Comparison of ENCODE assay signal across 20 cellular contexts in the genomic region with DNA sequence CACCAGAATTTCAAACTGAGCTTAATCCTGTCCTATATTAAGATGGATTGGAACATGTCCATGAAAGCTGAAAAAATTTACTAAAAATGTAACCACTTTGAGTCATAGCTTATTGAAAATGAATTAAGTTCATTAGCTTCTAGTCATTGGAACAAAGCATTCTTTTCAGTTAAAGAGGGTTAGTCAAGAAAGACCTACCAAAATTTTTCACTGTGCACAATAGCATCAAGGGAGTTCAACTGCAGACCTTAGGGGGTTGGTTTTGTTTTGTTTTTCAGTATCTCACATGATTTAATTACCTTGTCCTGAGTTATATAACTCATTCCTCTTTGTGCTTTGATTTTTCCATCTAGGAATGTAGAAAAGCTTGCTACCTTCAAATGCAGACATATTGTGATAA. TPM values are rescaled to one million over a fixed set of nuclear protein-coding genes. Genes with fewer than 3 reads are reported as not detected.
A peak's percentile ranks its signal among the peaks of the same experiment; 100 is the strongest.
DNase-seq lines count a peak whose midpoint lies in the region; ATAC-seq and TF ChIP-seq lines count a peak whose summit lies in the region.
"Had no signal": no experiment of that assay in that cellular context is flagged by ENCODE, and none has a peak within 500 bp of the region (broad histone marks: within the 10 kb centered on the region; RNA-seq: fewer than 3 reads in every experiment).

No MANE protein-coding gene starts in this region.

- H4K20me1 ChIP-seq in GM23338 (replicated peaks; ENCODE audit: insufficient read depth) (no peaks in the 10 kb centered on the region), hepatocyte (ENCODE audit: insufficient read depth, poor library complexity, severe bottlenecking) (no peaks in the 10 kb centered on the region)
- H4K20me1 ChIP-seq: BLaER1 had no signal

- H3F3A ChIP-seq in GM23338 (replicated peaks; ENCODE audit: low read depth), result no peaks in the 10 kb centered on the region

- H3K4me3 ChIP-seq in retinal pigment epithelial cell (ENCODE audit: low read length), result peak overlapping the region; percentile 83
- H3K4me3 ChIP-seq in GM23338, result no peak overlapping the region
- no peak overlapping the region for H3K4me3 ChIP-seq in hepatocyte
- H3K4me3 ChIP-seq: BLaER1, MG63, Peyer's patch had no signal

- H3K9me3 Mint-ChIP-seq in mesothelial cell of epicardium (no peaks in the 10 kb centered on the region), GM23338 (no peaks in the 10 kb centered on the region)
- no peaks in the 10 kb centered on the region for H3K9me3 Mint-ChIP-seq in activated T-cell treated with anti-CD3 and anti-CD28 coated beads, Interleukin-2, amount 50 U/mL, for 24 hours
- H3K9me3 Mint-ChIP-seq: CD4-positive, CD25-positive, alpha-beta regulatory T cell had no signal

- no peaks in the 10 kb centered on the region for H3K27me3 Mint-ChIP-seq in mesothelial cell of epicardium (ENCODE audit: low read depth)
- peaks cover 12% of the 10 kb centered on the region for H3K27me3 Mint-ChIP-seq in activated T-cell treated with anti-CD3 and anti-CD28 coated beads, Interleukin-2, amount 50 U/mL, for 24 hours
- H3K27me3 Mint-ChIP-seq in GM23338 (ENCODE audit: insufficient read depth, low read depth, poor library complexity), result peaks cover 3% of the 10 kb centered on the region

- in situ Hi-C loops in G401 (cut with HindIII; ENCODE audit: low sequenced_read_pairs), result no loop called here

- no peak for ATAC-seq in GM23338

- TF ChIP-seq CTCF in mesothelial cell of epicardium (IDR thresholded peaks at IDR 0.05; ENCODE audit: unreplicated experiment), result no peak
- no peak for TF ChIP-seq CTCF in retinal pigment epithelial cell (conservative IDR thresholded peaks at IDR 0.05; ENCODE audit: low read depth, low read length)
- TF ChIP-seq CTCF in GM23338 (conservative IDR thresholded peaks at IDR 0.05; ENCODE audit: low read depth in 2 of 2), result no peak
- no peak for TF ChIP-seq CTCF in hepatocyte (IDR thresholded peaks at IDR 0.05; ENCODE audit: poor library complexity)

- H3K36me3 ChIP-seq in GM23338 (ENCODE audit: insufficient read depth) (no peaks in the 10 kb centered on the region), hepatocyte (replicated peaks; ENCODE audit: insufficient read depth, low read depth) (no peaks in the 10 kb centered on the region)
- H3K36me3 ChIP-seq: BLaER1, MG63, Peyer's patch had no signal

- H3K36me3 Mint-ChIP-seq in mesothelial cell of epicardium (no peaks in the 10 kb centered on the region), GM23338 (ENCODE audit: low read depth) (no peaks in the 10 kb centered on the region)
- no peaks in the 10 kb centered on the region for H3K36me3 Mint-ChIP-seq in activated T-cell treated with anti-CD3 and anti-CD28 coated beads, Interleukin-2, amount 50 U/mL, for 24 hours (ENCODE audit: low read depth)
- H3K36me3 Mint-ChIP-seq: CD4-positive, CD25-positive, alpha-beta regulatory T cell had no signal

- DNase-seq in G401 (ENCODE audit: low spot score) (peak; percentile 62), caudate nucleus (lab: John Stamatoyannopoulos, UW) (peak in 1 of 61 donors; percentile 34), mesothelial cell of epicardium (ENCODE audit: low spot score in 2 of 2, unreplicated experiment in 2 of 2) (no peak), retinal pigment epithelial cell (ENCODE audit: low read depth) (peak; percentile 58), GM23338 (ENCODE audit: low spot score) (no peak), hepatocyte (ENCODE audit: low spot score) (no peak)
- no peak for DNase-seq in activated T-cell treated with anti-CD3 and anti-CD28 coated beads, Interleukin-2, amount 50 U/mL, for 24 hours
- DNase-seq: CD4-positive, CD25-positive, alpha-beta regulatory T cell; DMS153; DND-41; H7; KBM-7; MG63; NCI-H1105 treated with DMSO at 0.1 percent for 48 hours; NCI-H2029; NCI-H446 treated with DMSO at 0.1 percent for 48 hours; NCI-H526; Peyer's patch; SHP77 treated with DMSO at 0.1 percent for 48 hours had no signal

- H3K4me1 ChIP-seq in GM23338 (ENCODE audit: insufficient read depth) (peaks cover 22% of the 10 kb centered on the region), hepatocyte (ENCODE audit: insufficient read depth) (no peaks in the 10 kb centered on the region)

- H3K27ac ChIP-seq in caudate nucleus (ENCODE audit: low read depth, low read length) (peak overlapping the region; percentile 9), GM23338 (ENCODE audit: low read depth) (no peak overlapping the region), hepatocyte (no peak overlapping the region)
- H3K27ac ChIP-seq: BLaER1, Peyer's patch had no signal

- H3K4me3 Mint-ChIP-seq in mesothelial cell of epicardium (no peak overlapping the region), GM23338 (no peak overlapping the region)
- H3K4me3 Mint-ChIP-seq in activated T-cell treated with anti-CD3 and anti-CD28 coated beads, Interleukin-2, amount 50 U/mL, for 24 hours, result no peak overlapping the region
- H3K4me3 Mint-ChIP-seq: CD4-positive, CD25-positive, alpha-beta regulatory T cell had no signal

- H3K4me1 Mint-ChIP-seq in mesothelial cell of epicardium, result peaks cover 46% of the 10 kb centered on the region
- peaks cover 12% of the 10 kb centered on the region for H3K4me1 Mint-ChIP-seq in activated T-cell treated with anti-CD3 and anti-CD28 coated beads, Interleukin-2, amount 50 U/mL, for 24 hours (ENCODE audit: low read depth)
- peaks cover 44% of the 10 kb centered on the region for H3K4me1 Mint-ChIP-seq in GM23338

- no peaks in the 10 kb centered on the region for H3K9me2 ChIP-seq in GM23338 (ENCODE audit: insufficient read depth)
- H3K9me2 ChIP-seq in hepatocyte (replicated peaks; ENCODE audit: insufficient read depth), result no peaks in the 10 kb centered on the region

- H3K27ac Mint-ChIP-seq in mesothelial cell of epicardium (peak overlapping the region; percentile 47), GM23338 (no peak overlapping the region)
- no peak overlapping the region for H3K27ac Mint-ChIP-seq in activated T-cell treated with anti-CD3 and anti-CD28 coated beads, Interleukin-2, amount 50 U/mL, for 24 hours
- H3K27ac Mint-ChIP-seq: CD4-positive, CD25-positive, alpha-beta regulatory T cell had no signal

- H3K79me2 ChIP-seq in GM23338 (replicated peaks; ENCODE audit: insufficient read depth), result no peaks in the 10 kb centered on the region
- H3K79me2 ChIP-seq in hepatocyte, result no peaks in the 10 kb centered on the region

- no peak overlapping the region for H2AFZ ChIP-seq in GM23338
- no peak overlapping the region for H2AFZ ChIP-seq in hepatocyte

- no peaks in the 10 kb centered on the region for H3K9me3 ChIP-seq in hepatocyte (ENCODE audit: low read depth)
- H3K9me3 ChIP-seq: BLaER1, MG63, Peyer's patch had no signal

- H3K27me3 ChIP-seq in GM23338 (ENCODE audit: insufficient read depth), result no peaks in the 10 kb centered on the region
- no peaks in the 10 kb centered on the region for H3K27me3 ChIP-seq in hepatocyte
- H3K27me3 ChIP-seq: BLaER1, MG63, Peyer's patch had no signal

- H3K4me2 ChIP-seq in GM23338, result no peak overlapping the region
- no peak overlapping the region for H3K4me2 ChIP-seq in hepatocyte
- H3K4me2 ChIP-seq: BLaER1 had no signal

TF ChIP-seq in GM23338, 12 proteins besides CTCF, POLR2A, EP300 and RAD21 (continues in another document):
- no peak for TF ChIP-seq ZNF114 (CRISPR knock-in tag; IDR thresholded peaks at IDR 0.05)
- no peak for TF ChIP-seq CREB1 (CRISPR knock-in tag; IDR thresholded peaks at IDR 0.05; ENCODE audit: low read depth)
- no peak for TF ChIP-seq ETS1 (IDR thresholded peaks at IDR 0.05)
- no peak for TF ChIP-seq STAT1 (IDR thresholded peaks at IDR 0.05; ENCODE audit: unreplicated experiment)
- no peak for TF ChIP-seq JUNB (IDR thresholded peaks at IDR 0.05; ENCODE audit: unreplicated experiment)
- TF ChIP-seq POLR2AphosphoS5 (IDR thresholded peaks at IDR 0.05; ENCODE audit: low read depth), result no peak
- TF ChIP-seq EZH2phosphoT487 (IDR thresholded peaks at IDR 0.05; ENCODE audit: unreplicated experiment), result no peak

RNA-seq across cellular contexts. Expression of gene SLC2A12, which starts 2.8 kb away (rescaled TPM):
- total RNA-seq in G401 (2014; rRNA removed; shearing (Covaris generic)), result 0.07 TPM in 1 of 2 replicates, not detected in the other
- total RNA-seq in mesothelial cell of epicardium, result 7.8 to 8.7 TPM (median 8.1 TPM) in 3 replicates
- 4.8 and 4.9 TPM in 2 replicates for total RNA-seq in GM23338 (2014; rRNA removed; shearing (Covaris generic))
- polyA plus RNA-seq in GM23338 (2016; fragmentation: Nextera tagmentation; extraction: Ambion mirVana), result 2.8 and 2.9 TPM in 2 replicates
- 2.5 and 2.9 TPM in 2 replicates for total RNA-seq in hepatocyte
- polyA plus RNA-seq in hepatocyte, result 0.86 and 1.1 TPM in 2 replicates
- total RNA-seq: CD4-positive, CD25-positive, alpha-beta regulatory T cell had no signal

Comparison
In these comparisons a context has a peak if more than half of its experiments do, and no peak if none do; other contexts are left out.
1. DNase-seq: peak in G401 (single experiment) and retinal pigment epithelial cell (single experiment); none in mesothelial cell of epicardium (0 of 2), activated T-cell treated with anti-CD3 and anti-CD28 coated beads, Interleukin-2, amount 50 U/mL, for 24 hours (single experiment), GM23338 (single experiment) and hepatocyte (single experiment).